In the genomic region with DNA sequence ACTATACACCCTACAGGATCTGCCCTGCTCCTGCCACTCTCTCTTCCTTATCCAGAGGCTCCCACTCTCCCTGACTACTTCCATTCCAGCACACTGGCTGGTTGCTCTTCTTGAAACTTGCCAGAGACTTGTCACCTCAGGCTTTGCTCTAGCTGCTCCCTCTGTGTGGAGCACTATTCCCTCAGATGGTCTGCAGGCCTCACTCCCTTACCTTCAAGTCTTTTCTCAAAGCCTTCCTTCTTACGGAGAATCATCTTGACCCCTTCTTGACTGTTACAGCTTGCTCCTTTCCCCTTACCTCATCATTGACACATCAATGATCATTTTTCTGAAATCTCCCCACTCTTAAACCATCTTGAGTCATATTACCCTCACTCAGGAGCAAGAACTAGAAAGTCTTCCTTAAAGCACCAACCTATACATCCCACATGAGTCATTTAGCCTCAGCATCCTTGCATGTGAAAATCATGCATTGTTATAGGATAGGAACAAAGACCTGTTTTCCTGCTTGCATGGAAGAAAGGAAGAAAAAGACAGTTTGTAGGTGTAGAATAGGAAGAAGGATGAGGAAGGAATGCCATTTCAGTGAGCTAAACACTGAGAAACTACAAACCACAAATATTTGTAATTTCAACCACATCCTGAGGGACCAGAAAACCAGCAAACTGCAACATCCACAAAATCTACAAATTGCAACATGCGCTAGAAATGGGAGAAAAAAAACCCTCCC, we compare ENCODE assay signal across 8 cellular contexts. TPM values are rescaled to one million over a fixed set of nuclear protein-coding genes. Genes with fewer than 3 reads are reported as not detected.
DNase-seq lines count a peak whose midpoint lies in the region; ATAC-seq, FAIRE-seq and TF ChIP-seq lines count a peak whose summit lies in the region.

No MANE protein-coding gene starts in this region.

- intact Hi-C loops in kidney (cut with DNase I), result no loop called here

- peak; percentile 88 for ATAC-seq in GM18511 (IDR thresholded peaks at IDR 0.05; ENCODE audit: unreplicated experiment)
- ATAC-seq in HG03354 (IDR thresholded peaks at IDR 0.05; ENCODE audit: poor library complexity, severe bottlenecking, unreplicated experiment), result peak; percentile 79

- H3K4me3 ChIP-seq in kidney (ENCODE audit: low read length in 2 of 2), result no peak overlapping the region

- no peaks in the 10 kb centered on the region for H3K4me1 ChIP-seq in kidney (ENCODE audit: control insufficient read depth in 1 of 2, insufficient read depth in 1 of 2, low read depth in 1 of 2, low read length in 2 of 2)

- H3K9ac ChIP-seq in kidney (ENCODE audit: low read length in 2 of 2), result no peak overlapping the region

- no peak for FAIRE-seq in frontal cortex (lab: Jason Lieb, UNC)
- FAIRE-seq in kidney (lab: Jason Lieb, UNC), result no peak

- no peaks in the 10 kb centered on the region for H3K9me3 ChIP-seq in kidney (ENCODE audit: control insufficient read depth in 1 of 2, low read length in 2 of 2)

- no peak overlapping the region for H3K27ac ChIP-seq in kidney (ENCODE audit: low read depth in 2 of 2, low read length in 2 of 2)

- peak; percentile 23 for DNase-seq in UCSD-AML1 (lab: John Stamatoyannopoulos, UW; ENCODE audit: unreplicated experiment)
- DNase-seq in non-pigmented ciliary epithelial cell (ENCODE audit: low read depth), result peak; percentile 87
- no peak for DNase-seq in frontal cortex (ENCODE audit: low spot score in 2 of 2)
- no peak for DNase-seq in GOT3 (lab: John Stamatoyannopoulos, UW)
- DNase-seq in NCI-H2171 treated with DMSO at 0.1 percent for 48 hours (lab: John Stamatoyannopoulos, UW), result no peak
- DNase-seq in kidney, result no peak

- H3K36me3 ChIP-seq in kidney (ENCODE audit: control insufficient read depth in 1 of 2, insufficient read depth in 2 of 2, low read length in 2 of 2), result peaks cover 0 to 3% of the 10 kb centered on the region in 2 donors

- no peak for TF ChIP-seq CTCF in kidney (IDR thresholded peaks at IDR 0.05; ENCODE audit: borderline replicate concordance, extremely low read depth, insufficient read depth)

RNA-seq across cellular contexts. Expression of a gene that starts 55.7 kb away (rescaled TPM):
- total RNA-seq in frontal cortex, result 12.6 TPM
- total RNA-seq in kidney, result 33.1 TPM
- polyA plus RNA-seq in kidney (ENCODE audit: insufficient read depth, low read depth, low replicate concordance), result 10.6 TPM

Comparison
In these comparisons a context has a peak if more than half of its experiments do, and no peak if none do; other contexts are left out.
1. DNase-seq: peak in UCSD-AML1 (single experiment) and non-pigmented ciliary epithelial cell (single experiment); none in frontal cortex (0 of 2), GOT3 (single experiment), NCI-H2171 treated with DMSO at 0.1 percent for 48 hours (single experiment) and kidney (single experiment).